Comparison of ENCODE assay signal across 8 cellular contexts in the genomic region with DNA sequence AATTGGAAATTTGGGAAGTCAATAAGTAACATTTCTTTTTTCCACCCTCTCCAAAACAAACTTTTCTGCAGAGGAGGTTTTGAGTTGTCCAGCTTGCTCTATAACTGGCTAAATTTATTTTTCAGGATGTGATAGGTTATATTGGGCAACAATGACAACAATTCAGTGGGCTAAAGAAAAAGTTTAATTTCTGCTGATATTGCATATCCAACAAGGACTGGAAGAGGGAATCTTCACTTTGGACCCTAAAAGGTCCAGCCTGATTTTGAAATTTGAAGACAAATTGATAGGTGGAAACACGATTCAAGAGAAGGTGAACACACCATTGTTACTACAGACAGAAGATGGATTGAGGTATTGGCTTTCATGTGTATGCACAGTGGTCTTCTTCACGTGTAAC.
"Had no signal": no experiment of that assay in that cellular context is flagged by ENCODE, and none has a peak within 500 bp of the region (broad histone marks: within the 10 kb centered on the region; RNA-seq: fewer than 3 reads in every experiment).

No MANE protein-coding gene starts in this region.

- H3K36me3 ChIP-seq: HAP-1 had no signal

- H3K9me3 ChIP-seq: HAP-1 had no signal

- H3K27ac Mint-ChIP-seq: IgD-negative memory B cell had no signal

- H3K4me1 Mint-ChIP-seq: IgD-negative memory B cell had no signal

- H3K4me1 ChIP-seq: HAP-1 had no signal

- ATAC-seq: HCT116 had no signal

- FAIRE-seq: H1 had no signal

- H3K27ac ChIP-seq: HL-60 had no signal

- H3K4me3 Mint-ChIP-seq: HFFc6, IgD-negative memory B cell had no signal

- H3K36me3 Mint-ChIP-seq: IgD-negative memory B cell had no signal

- H3K4me3 ChIP-seq: HAP-1 had no signal

- H3K27me3 Mint-ChIP-seq: IgD-negative memory B cell had no signal

- DNase-seq: H7, HFFc6, KG1 had no signal
